Comparison of ENCODE assay signal across 8 cellular contexts in the genomic region with DNA sequence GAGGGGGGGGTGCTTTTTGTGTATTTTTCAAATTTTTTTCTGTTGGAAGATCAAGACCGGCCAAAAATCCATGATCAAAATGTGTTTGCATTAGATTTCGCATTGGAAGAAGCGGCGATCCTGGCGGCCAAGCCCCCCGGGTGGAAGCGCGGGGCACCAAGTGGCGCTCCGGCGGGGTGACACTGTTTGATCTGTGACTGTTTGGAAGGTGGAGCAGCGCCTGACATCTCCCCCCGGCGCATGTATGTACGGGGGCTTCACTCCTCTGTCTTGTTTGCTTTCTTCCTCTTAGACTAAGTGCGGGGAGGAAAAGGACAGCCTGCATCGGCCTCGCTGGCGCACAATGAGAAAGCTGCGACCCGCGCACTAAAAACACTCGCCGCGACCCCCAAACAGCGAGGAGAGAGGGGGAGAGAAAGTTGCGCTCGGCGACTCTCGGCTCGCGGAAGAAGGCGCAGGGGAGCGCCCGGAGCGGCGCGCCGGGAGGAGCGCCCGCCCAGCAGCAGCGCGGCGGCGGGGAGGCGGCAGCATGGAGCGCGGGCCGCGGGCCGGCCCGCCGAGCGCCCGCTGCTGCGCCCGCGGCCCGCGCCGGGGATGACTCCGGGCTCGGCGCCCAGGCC. TPM values are rescaled to one million over a fixed set of nuclear protein-coding genes. Genes with fewer than 3 reads are reported as not detected.
A peak's percentile ranks its signal among the peaks of the same experiment; 100 is the strongest.
DNase-seq lines count a peak whose midpoint lies in the region; ATAC-seq and TF ChIP-seq lines count a peak whose summit lies in the region.

No MANE protein-coding gene starts in this region.

- H4K20me1 ChIP-seq in osteoblast (ENCODE audit: insufficient read depth, low read length), result peaks cover 17% of the 10 kb centered on the region

- no peak for DNase-seq in Calu3
- peak; percentile 40 for DNase-seq in activated B cell treated with CpG ODN at 0.5 μM for 24 hours
- peak; percentile 50 for DNase-seq in epithelial cell of esophagus (ENCODE audit: low read depth)
- no peak for DNase-seq in osteoblast (ENCODE audit: insufficient read length, low spot score, missing footprints)
- DNase-seq in NCI-H2171 (lab: John Stamatoyannopoulos, UW), result no peak
- DNase-seq in NCI-H128 (lab: John Stamatoyannopoulos, UW; ENCODE audit: unreplicated experiment), result no peak

- H3K27ac ChIP-seq in osteoblast (ENCODE audit: low read depth, low read length), result peak overlapping the region; percentile 67

- no peaks in the 10 kb centered on the region for H3K27me3 ChIP-seq in osteoblast (ENCODE audit: insufficient read depth, low read length)

- peak overlapping the region; percentile 75 for H3K4me3 ChIP-seq in epithelial cell of esophagus (ENCODE audit: low read length)
- H3K4me3 ChIP-seq in osteoblast (ENCODE audit: insufficient read depth, low read length), result peak overlapping the region; percentile 92

- no peaks in the 10 kb centered on the region for H3K36me3 ChIP-seq in osteoblast (ENCODE audit: insufficient read depth, low read length)

- peak overlapping the region; percentile 98 for H3K4me3 Mint-ChIP-seq in Calu3 (ENCODE audit: low read depth, unreplicated experiment)
- H3K4me3 Mint-ChIP-seq in activated B cell treated with CpG ODN at 0.5 μM for 24 hours, result peak overlapping the region; percentile 97

- POLR2A ChIA-PET in activated B cell treated with CpG ODN at 0.5 μM for 24 hours (lab: Charles Lee), result interaction anchor here (1.0 to 1.3 kb wide), 2 partner anchors 10 to 38 kb away, joined by 4 read pairs; no protein-coding TSS in a partner anchor

- H3K36me3 Mint-ChIP-seq in Calu3 (ENCODE audit: insufficient read depth, unreplicated experiment) (peaks cover 54% of the 10 kb centered on the region), activated B cell treated with CpG ODN at 0.5 μM for 24 hours (ENCODE audit: low read depth) (peaks cover 13% of the 10 kb centered on the region)

- peak overlapping the region; percentile 93 for H2AFZ ChIP-seq in osteoblast (ENCODE audit: low read length)

- no peaks in the 10 kb centered on the region for H3K9me3 ChIP-seq in osteoblast (ENCODE audit: low read depth, low read length)

- H3K27ac Mint-ChIP-seq in Calu3 (ENCODE audit: unreplicated experiment) (peak overlapping the region; percentile 77), activated B cell treated with CpG ODN at 0.5 μM for 24 hours (peak overlapping the region; percentile 89)

- peaks cover 42% of the 10 kb centered on the region for H3K4me1 ChIP-seq in osteoblast (ENCODE audit: insufficient read depth, low read length)

- intact Hi-C loops in Calu3 (cut with micrococcal nuclease; ENCODE audit: unreplicated experiment), result loop anchor here (5.0 to 10.0 kb wide), 2 partner anchors 36 to 316 kb away; no protein-coding TSS in a partner anchor
- intact Hi-C loops in activated B cell treated with CpG ODN at 0.5 μM for 24 hours (cut with micrococcal nuclease), result loop anchor here (5.0 to 10.0 kb wide), 2 partner anchors 556 to 1611 kb away; partner anchors contain the start of gene ZNF236

- ATAC-seq in HG03342 (IDR thresholded peaks at IDR 0.05; ENCODE audit: unreplicated experiment) (peak; percentile 10), activated B cell treated with CpG ODN at 0.5 μM for 24 hours (ENCODE audit: low read depth) (no peak), HG03175 (IDR thresholded peaks at IDR 0.05; ENCODE audit: unreplicated experiment) (no peak)

- BruUV-seq in Calu3 (replicated peaks; lab: Mats Ljungman, UMichigan), result no TSS peak

- no peak for TF ChIP-seq CTCF in Calu3 (IDR thresholded peaks at IDR 0.05; ENCODE audit: unreplicated experiment)
- TF ChIP-seq CTCF in activated B cell treated with CpG ODN at 0.5 μM for 24 hours (IDR thresholded peaks at IDR 0.05), result no peak
- TF ChIP-seq CTCF in epithelial cell of esophagus (IDR thresholded peaks at IDR 0.05; ENCODE audit: insufficient read depth, low read depth, low read length, missing control alignments), result no peak
- TF ChIP-seq CTCF in osteoblast (IDR thresholded peaks at IDR 0.05; ENCODE audit: extremely low read depth, low read depth, low read length), result no peak

- H3K9me3 Mint-ChIP-seq in Calu3 (ENCODE audit: low read depth, unreplicated experiment), result no peaks in the 10 kb centered on the region
- no peaks in the 10 kb centered on the region for H3K9me3 Mint-ChIP-seq in activated B cell treated with CpG ODN at 0.5 μM for 24 hours

- H3K79me2 ChIP-seq in osteoblast (ENCODE audit: insufficient read depth, low read length), result peaks cover 53% of the 10 kb centered on the region

- peaks cover 49% of the 10 kb centered on the region for H3K4me1 Mint-ChIP-seq in Calu3 (ENCODE audit: low read depth, unreplicated experiment)
- peaks cover 52% of the 10 kb centered on the region for H3K4me1 Mint-ChIP-seq in activated B cell treated with CpG ODN at 0.5 μM for 24 hours

- H3K4me2 ChIP-seq in osteoblast (ENCODE audit: insufficient read depth, low read length), result peak overlapping the region; percentile 97

- CTCF ChIA-PET in Calu3 (lab: Charles Lee), result interaction anchor here (1.0 kb wide), 1 partner anchor 20 kb away, joined by 3 read pairs; no protein-coding TSS in a partner anchor
- CTCF ChIA-PET in activated B cell treated with CpG ODN at 0.5 μM for 24 hours (lab: Charles Lee), result no interaction called here

- H3K27me3 Mint-ChIP-seq in Calu3 (ENCODE audit: unreplicated experiment) (no peaks in the 10 kb centered on the region), activated B cell treated with CpG ODN at 0.5 μM for 24 hours (no peaks in the 10 kb centered on the region)

RNA-seq across cellular contexts. Expression of gene TSHZ1, which starts 0.5 kb away (rescaled TPM):
- total RNA-seq in Calu3 (2022), result 8.6 and 10.8 TPM in 2 replicates
- total RNA-seq in activated B cell treated with CpG ODN at 0.5 μM for 24 hours, result 7.9 and 8.6 TPM in 2 replicates
- 8.5 and 10.5 TPM in 2 replicates for total RNA-seq in osteoblast

RNA-seq across cellular contexts. Expression of gene PTGR3, which starts 2.2 kb away (rescaled TPM):
- 30.2 and 31.7 TPM in 2 replicates for total RNA-seq in Calu3 (2022)
- total RNA-seq in activated B cell treated with CpG ODN at 0.5 μM for 24 hours, result 19.0 and 19.3 TPM in 2 replicates
- 8.3 and 10.3 TPM in 2 replicates for total RNA-seq in osteoblast

Comparison
In these comparisons a context has a peak if more than half of its experiments do, and no peak if none do; other contexts are left out.
1. DNase-seq: peak in activated B cell treated with CpG ODN at 0.5 μM for 24 hours (single experiment) and epithelial cell of esophagus (single experiment); none in Calu3 (single experiment), osteoblast (single experiment), NCI-H2171 (single experiment) and NCI-H128 (single experiment).